In the genomic region with DNA sequence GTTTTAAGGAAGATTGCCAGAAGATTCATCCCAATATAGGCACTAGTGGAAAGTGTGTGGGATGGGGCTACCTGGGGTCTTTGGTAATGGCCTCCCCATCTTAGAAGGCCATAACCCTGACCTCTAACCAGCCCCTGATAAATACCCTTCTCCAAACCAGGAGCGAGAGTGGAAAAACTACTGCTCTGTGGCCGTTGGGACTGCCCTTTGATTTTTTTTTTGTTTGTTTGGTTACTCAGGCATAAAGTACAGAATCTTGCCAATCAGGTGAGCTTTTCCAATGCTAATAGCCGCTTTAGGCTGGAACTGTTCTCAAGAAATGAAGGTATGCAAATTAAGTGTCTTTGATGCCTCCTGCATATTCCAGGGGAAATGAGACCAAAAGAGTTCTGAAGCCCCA, we compare ENCODE assay signal across 28 cellular contexts.
"Had no signal": no experiment of that assay in that cellular context is flagged by ENCODE, and none has a peak within 500 bp of the region (broad histone marks: within the 10 kb centered on the region; RNA-seq: fewer than 3 reads in every experiment).

No MANE protein-coding gene starts in this region.

- H3K27me3 Mint-ChIP-seq: progenitor cell of endocrine pancreas; stimulated activated memory B cell treated with anti-CD40 and anti-IgM and Interleukin-4, amounts not matched to agents 10 μg/mL and 1 μg/mL and 100 μg/mL, for 72 hours; stimulated activated naive CD8-positive, alpha-beta T cell treated with anti-CD3 and anti-CD28 coated beads, Interleukin-15, amount 100 ng/mL, for 72 hours had no signal

- H3K9me3 Mint-ChIP-seq: natural killer cell treated with Interleukin-12 subunit alpha and Interleukin-12 subunit beta and Interleukin-15 and Interleukin-18, amount 100 ng/mL, for 72 hours; stimulated activated memory B cell treated with anti-CD40 and anti-IgM and Interleukin-4, amounts not matched to agents 10 μg/mL and 1 μg/mL and 100 μg/mL, for 72 hours; stimulated activated naive CD8-positive, alpha-beta T cell treated with anti-CD3 and anti-CD28 coated beads, Interleukin-15, amount 100 ng/mL, for 72 hours had no signal

- ATAC-seq: heart left ventricle; left ventricle myocardium superior; lower lobe of right lung; mucosa of descending colon; naive thymus-derived CD4-positive, alpha-beta T cell; natural killer cell treated with Interleukin-12 subunit alpha and Interleukin-12 subunit beta and Interleukin-15 and Interleukin-18, amount 100 ng/mL, for 72 hours; right cardiac atrium; stimulated activated memory B cell treated with anti-CD40 and anti-IgM and Interleukin-4, amounts not matched to agents 10 μg/mL and 1 μg/mL and 100 μg/mL, for 72 hours; stimulated activated naive CD8-positive, alpha-beta T cell treated with anti-CD3 and anti-CD28 coated beads, Interleukin-15, amount 100 ng/mL, for 72 hours had no signal

- H3K36me3 Mint-ChIP-seq: immature natural killer cell; naive thymus-derived CD4-positive, alpha-beta T cell; natural killer cell treated with Interleukin-12 subunit alpha and Interleukin-12 subunit beta and Interleukin-15 and Interleukin-18, amount 100 ng/mL, for 72 hours; stimulated activated memory B cell treated with anti-CD40 and anti-IgM and Interleukin-4, amounts not matched to agents 10 μg/mL and 1 μg/mL and 100 μg/mL, for 72 hours had no signal

- H3K4me3 Mint-ChIP-seq: immature natural killer cell; naive thymus-derived CD4-positive, alpha-beta T cell; natural killer cell treated with Interleukin-12 subunit alpha and Interleukin-12 subunit beta and Interleukin-15 and Interleukin-18, amount 100 ng/mL, for 72 hours; stimulated activated memory B cell treated with anti-CD40 and anti-IgM and Interleukin-4, amounts not matched to agents 10 μg/mL and 1 μg/mL and 100 μg/mL, for 72 hours; stimulated activated naive CD8-positive, alpha-beta T cell treated with anti-CD3 and anti-CD28 coated beads, Interleukin-15, amount 100 ng/mL, for 72 hours had no signal

- H3K4me1 ChIP-seq: transverse colon had no signal

- H3K4me1 Mint-ChIP-seq: immature natural killer cell; naive thymus-derived CD4-positive, alpha-beta T cell; stimulated activated memory B cell treated with anti-CD40 and anti-IgM and Interleukin-4, amounts not matched to agents 10 μg/mL and 1 μg/mL and 100 μg/mL, for 72 hours; stimulated activated naive CD8-positive, alpha-beta T cell treated with anti-CD3 and anti-CD28 coated beads, Interleukin-15, amount 100 ng/mL, for 72 hours had no signal

- H3K9me3 ChIP-seq: heart left ventricle, lower lobe of right lung, mucosa of descending colon, ovary, sigmoid colon, thyroid gland, transverse colon, upper lobe of left lung had no signal

- DNase-seq: heart left ventricle; hypothalamus; immature natural killer cell; left ventricle myocardium superior; lower lobe of right lung; mammary epithelial cell; mesendoderm; midbrain; mucosa of descending colon; naive thymus-derived CD4-positive, alpha-beta T cell; ovary; retina; right cardiac atrium; sigmoid colon; small intestine; stimulated activated CD4-positive, alpha-beta T cell treated with anti-CD3 and anti-CD28 coated beads, Interleukin-1b, Interleukin-23, amount 100 ng/mL, for 48 hours; stimulated activated CD4-positive, alpha-beta T cell treated with anti-CD3 and anti-CD28 coated beads, Interleukin-2, amount 100 ng/mL, for 48 hours; stimulated activated CD4-positive, alpha-beta T cell treated with anti-CD3 and anti-CD28 coated beads, Interleukin-4, amount 100 ng/mL, for 4 hours; stimulated activated CD8-positive, alpha-beta memory T cell treated with anti-CD3 and anti-CD28 coated beads, Interleukin-4, amount 100 ng/mL, for 48 hours; stimulated activated naive CD4-positive, alpha-beta T cell treated with Interleukin-2 at 50 U/mL for 16 hours; stimulated activated naive CD8-positive, alpha-beta T cell treated with anti-CD3 and anti-CD28 coated beads, Interleukin-15, amount 100 ng/mL, for 72 hours; substantia nigra; thyroid gland; transverse colon; upper lobe of left lung had no signal

- H3K27ac ChIP-seq: heart left ventricle, lower lobe of right lung, ovary, sigmoid colon, thyroid gland, transverse colon, upper lobe of left lung had no signal

- H3K27me3 ChIP-seq: heart left ventricle, ovary, sigmoid colon, thyroid gland, transverse colon, upper lobe of left lung had no signal

- H3K27ac Mint-ChIP-seq: immature natural killer cell; naive thymus-derived CD4-positive, alpha-beta T cell; natural killer cell treated with Interleukin-12 subunit alpha and Interleukin-12 subunit beta and Interleukin-15 and Interleukin-18, amount 100 ng/mL, for 72 hours; progenitor cell of endocrine pancreas; stimulated activated memory B cell treated with anti-CD40 and anti-IgM and Interleukin-4, amounts not matched to agents 10 μg/mL and 1 μg/mL and 100 μg/mL, for 72 hours; stimulated activated naive CD8-positive, alpha-beta T cell treated with anti-CD3 and anti-CD28 coated beads, Interleukin-15, amount 100 ng/mL, for 72 hours had no signal

- H3K4me3 ChIP-seq: heart left ventricle, lower lobe of right lung, mucosa of descending colon, ovary, sigmoid colon, thyroid gland, transverse colon, upper lobe of left lung had no signal

- H3K36me3 ChIP-seq: heart left ventricle, lower lobe of right lung, ovary, sigmoid colon, thyroid gland, transverse colon, upper lobe of left lung had no signal
